ENCODE assay signal across 7 cellular contexts in the genomic region with DNA sequence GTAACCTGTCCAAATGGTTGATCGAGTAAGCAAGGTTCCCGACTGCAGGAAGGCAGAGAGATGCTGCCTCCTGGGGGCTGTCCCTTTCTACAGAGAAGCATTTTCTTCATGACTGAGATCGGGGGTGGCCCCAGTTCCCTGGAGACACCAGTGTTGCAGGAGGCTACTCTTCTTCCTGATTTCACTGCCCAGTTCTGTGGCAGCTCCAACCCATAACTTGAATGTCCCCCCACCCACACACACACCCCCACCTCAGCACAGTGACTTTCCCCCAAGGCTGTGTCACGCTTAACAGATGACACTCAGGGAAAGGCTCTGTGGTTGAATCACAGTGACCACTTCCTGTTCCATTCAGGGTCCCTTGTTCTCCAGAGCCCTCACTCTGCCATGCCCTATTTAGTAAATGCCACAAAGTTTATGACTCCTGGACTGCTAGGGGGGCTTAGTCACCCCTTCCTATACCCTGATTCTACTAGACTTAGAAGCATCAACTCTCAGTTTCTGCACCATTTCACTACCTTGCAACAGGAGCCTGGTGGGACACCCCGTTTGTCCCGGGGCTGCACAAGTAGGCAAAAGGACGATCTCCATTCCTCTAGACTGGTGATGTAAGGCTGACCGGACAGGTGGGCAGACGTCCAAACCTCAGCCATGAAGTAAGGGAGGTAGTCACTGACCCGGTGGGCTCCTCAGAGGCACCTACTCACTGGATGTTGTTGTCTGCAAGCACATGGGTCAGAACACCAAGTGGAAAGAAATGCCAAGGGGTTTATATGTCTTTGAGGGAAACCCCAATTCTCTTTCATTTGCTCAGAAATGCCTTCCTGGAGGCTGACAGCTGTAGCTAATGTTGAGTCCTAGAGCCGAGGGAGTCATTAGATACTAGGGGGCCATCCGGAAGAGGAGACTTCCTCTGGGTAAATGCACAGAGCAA. TPM values are rescaled to one million over a fixed set of nuclear protein-coding genes. Genes with fewer than 3 reads are reported as not detected.
A peak's percentile ranks its signal among the peaks of the same experiment; 100 is the strongest.
DNase-seq lines count a peak whose midpoint lies in the region; ATAC-seq and TF ChIP-seq lines count a peak whose summit lies in the region.

No MANE protein-coding gene starts in this region.

- H3K27ac ChIP-seq in cardiac muscle cell, result no peak overlapping the region

- no peaks in the 10 kb centered on the region for H3K27me3 ChIP-seq in cardiac muscle cell

- H3K4me3 ChIP-seq in cardiac muscle cell, result no peak overlapping the region

- TF ChIP-seq CTCF in cardiac muscle cell (IDR thresholded peaks at IDR 0.05; ENCODE audit: low read depth, low read length), result peak; percentile 34

- ATAC-seq in GM18519 (IDR thresholded peaks at IDR 0.05; ENCODE audit: low FRiP score, unreplicated experiment) (peak; percentile 68), HG02763 (IDR thresholded peaks at IDR 0.05; ENCODE audit: unreplicated experiment) (peak; percentile 85)

- H3K9me3 ChIP-seq in cardiac muscle cell (ENCODE audit: low read depth), result no peaks in the 10 kb centered on the region

- H3K4me1 ChIP-seq in cardiac muscle cell (ENCODE audit: low read depth), result no peaks in the 10 kb centered on the region

- peak; percentile 72 for DNase-seq in NOMO-1 treated with DMSO at 0.1 percent for 48 hours (lab: John Stamatoyannopoulos, UW; ENCODE audit: unreplicated experiment)
- DNase-seq in activated T-cell treated with anti-CD3 and anti-CD28 coated beads for 4 hours, result peak; percentile 58
- peak in 1 of 2 donors; percentile 57 for DNase-seq in cardiac muscle cell (ENCODE audit: low read depth in 1 of 2, low spot score in 1 of 2)
- peak; percentile 81 for DNase-seq in stimulated activated CD4-positive, alpha-beta T cell treated with anti-CD3 and anti-CD28 coated beads, Interleukin-4, amount 100 ng/mL, for 24 hours
- no peak for DNase-seq in globus pallidus (ENCODE audit: low spot score)

- H3K36me3 ChIP-seq in cardiac muscle cell, result no peaks in the 10 kb centered on the region

RNA-seq across cellular contexts. Expression of a gene that starts 31.3 kb away (rescaled TPM):
- total RNA-seq in cardiac muscle cell, result 21.6 and 40.7 TPM in 2 replicates
- 81.5 and 122 TPM in 2 replicates for polyA plus RNA-seq in cardiac muscle cell

RNA-seq across cellular contexts. Expression of a gene that starts 38.5 kb away (rescaled TPM):
- 75.8 and 82.1 TPM in 2 replicates for total RNA-seq in cardiac muscle cell
- polyA plus RNA-seq in cardiac muscle cell, result 64.1 and 99.5 TPM in 2 replicates
